Comparison of ENCODE assay signal across 16 cellular contexts in genomic region chr3:52608337-52608736, GRCh38.
DNase-seq lines count a peak whose midpoint lies in the region; ATAC-seq, FAIRE-seq and TF ChIP-seq lines count a peak whose summit lies in the region.
"Had no signal": no experiment of that assay in that cellular context is flagged by ENCODE, and none has a peak within 500 bp of the region (broad histone marks: within the 10 kb centered on the region; RNA-seq: fewer than 3 reads in every experiment).

No MANE protein-coding gene starts in this region.

- H3K27ac ChIP-seq in thyroid gland, result peak overlapping the region; percentile 75 to 88 (median 84)
- H3K27ac ChIP-seq: C4-2B had no signal

- TF ChIP-seq CTCF in D721Med (IDR thresholded peaks at IDR 0.05; ENCODE audit: insufficient read depth, missing control alignments), result no peak
- no peak for TF ChIP-seq CTCF in thyroid gland (IDR thresholded peaks at IDR 0.05)

- H3K27me3 ChIP-seq in thyroid gland, result no peaks in the 10 kb centered on the region
- H3K27me3 ChIP-seq: BE2C had no signal

- peaks cover 23 to 29% of the 10 kb centered on the region in 2 donors for H3K4me1 ChIP-seq in thyroid gland
- H3K4me1 ChIP-seq: BE2C had no signal

- TF ChIP-seq POLR2A in thyroid gland (IDR thresholded peaks at IDR 0.05), result no peak

- 87 to 93% methylated on average over 2 of the region's 2 CpGs for WGBS in thyroid gland, 2 donors

- DNase-seq in NCI-H2171 treated with DMSO at 0.1 percent for 48 hours (lab: John Stamatoyannopoulos, UW) (peak; percentile 66), NCI-H2171 (lab: John Stamatoyannopoulos, UW) (no peak), D721Med (ENCODE audit: insufficient read length, low spot score) (no peak), left lobe of liver (ENCODE audit: low spot score) (no peak), thyroid gland (no peak), NCI-H1092 (lab: John Stamatoyannopoulos, UW) (no peak), NCI-H2227 treated with DMSO at 0.1 percent for 48 hours (lab: John Stamatoyannopoulos, UW) (no peak)
- DNase-seq: BE2C; CD4-positive, alpha-beta memory T cell; DMS153; GF-D8 had no signal

- no peak overlapping the region for H3K4me3 ChIP-seq in thyroid gland (replicated peaks in 1 of 3)

- FAIRE-seq in D721Med (lab: Jason Lieb, UNC), result peak; percentile 32
- FAIRE-seq: A204.1, GM19239, H54 had no signal

- no peaks in the 10 kb centered on the region for H3K9me3 ChIP-seq in thyroid gland
- H3K9me3 ChIP-seq: BE2C had no signal

- intact Hi-C loops in thyroid gland (cut with DNase I), result no loop called here

- H3K36me3 ChIP-seq in thyroid gland, result peaks cover 3 to 9% of the 10 kb centered on the region in 2 donors

- peak; percentile 59 for ATAC-seq in left lobe of liver
- ATAC-seq: HCT116 had no signal
